ENCODE assay signal across 11 cellular contexts in genomic region chr22:37601540-37602442, GRCh38. TPM values are rescaled to one million over a fixed set of nuclear protein-coding genes. Genes with fewer than 3 reads are reported as not detected.
A peak's percentile ranks its signal among the peaks of the same experiment; 100 is the strongest.
DNase-seq lines count a peak whose midpoint lies in the region; ATAC-seq and TF ChIP-seq lines count a peak whose summit lies in the region.
"Had no signal": no experiment of that assay in that cellular context is flagged by ENCODE, and none has a peak within 500 bp of the region (broad histone marks: within the 10 kb centered on the region; RNA-seq: fewer than 3 reads in every experiment).

No MANE protein-coding gene starts in this region.

- TF ChIP-seq POLR2A in HCT116 (IDR thresholded peaks at IDR 0.05; ENCODE audit: borderline replicate concordance, extremely low read depth, insufficient read depth, insufficient read length): peak; percentile 46

- no peaks in the 10 kb centered on the region for H3K27me3 ChIP-seq in HCT116 (ENCODE audit: insufficient read depth, low read length)
- no peaks in the 10 kb centered on the region for H3K27me3 ChIP-seq in CD4-positive, alpha-beta T cell (ENCODE audit: control insufficient read depth, insufficient read depth, low read length)

- TF ChIP-seq CTCF in HCT116 (IDR thresholded peaks at IDR 0.05 in 2 of 3, conservative IDR thresholded peaks at IDR 0.05 in 1 of 3; ENCODE audit: borderline replicate concordance in 1 of 3, insufficient read depth in 1 of 3, low read depth in 2 of 3, low read length in 2 of 3): no peak
- TF ChIP-seq CTCF in progenitor cell of endocrine pancreas (IDR thresholded peaks at IDR 0.05; ENCODE audit: unreplicated experiment): no peak
- no peak for TF ChIP-seq CTCF in CD4-positive, alpha-beta T cell (IDR thresholded peaks at IDR 0.05)
- TF ChIP-seq CTCF in GM10266 (IDR thresholded peaks at IDR 0.05; ENCODE audit: control insufficient read depth, insufficient read depth, low read depth, missing control alignments): no peak

- H3K27me3 Mint-ChIP-seq in progenitor cell of endocrine pancreas: no peaks in the 10 kb centered on the region
- no peaks in the 10 kb centered on the region for H3K27me3 Mint-ChIP-seq in CD4-positive, alpha-beta T cell
- H3K27me3 Mint-ChIP-seq in effector memory CD8-positive, alpha-beta T cell: peaks cover 0 to 11% of the 10 kb centered on the region in 2 donors

- CTCF ChIA-PET in HCT116 (lab: Charles Lee): interaction anchor here (0.6 to 2.4 kb wide), 5 partner anchors 9 to 148 kb away, joined by 3 to 14 read pairs (median 3); no protein-coding TSS in a partner anchor
- CTCF ChIA-PET in CD4-positive, alpha-beta T cell (lab: Charles Lee): interaction anchor here (1.5 kb wide), 1 partner anchor 9 kb away, joined by 8 read pairs; no protein-coding TSS in a partner anchor

- H3K4me3 ChIP-seq in HCT116 (replicated peaks in 1 of 2; ENCODE audit: low read depth in 1 of 2, low read length in 2 of 2): no peak overlapping the region
- H3K4me3 ChIP-seq: thoracic aorta had no signal

- no peak for TF ChIP-seq RAD21 in HCT116 (IDR thresholded peaks at IDR 0.05; ENCODE audit: low read depth)

- H2AFZ ChIP-seq in HCT116 (ENCODE audit: low read depth, low read length, poor library complexity, severe bottlenecking): no peak overlapping the region

- H3K79me2 ChIP-seq in HCT116 (ENCODE audit: insufficient read depth, low read length): no peaks in the 10 kb centered on the region

- peaks cover 17% of the 10 kb centered on the region for H3K4me1 Mint-ChIP-seq in progenitor cell of endocrine pancreas (ENCODE audit: low read depth)
- H3K4me1 Mint-ChIP-seq in CD4-positive, alpha-beta T cell (ENCODE audit: low read depth): peaks cover 41% of the 10 kb centered on the region
- peaks cover 14 to 19% of the 10 kb centered on the region in 2 donors for H3K4me1 Mint-ChIP-seq in effector memory CD8-positive, alpha-beta T cell (ENCODE audit: low read depth in 2 of 2)

- H3K36me3 Mint-ChIP-seq in progenitor cell of endocrine pancreas (ENCODE audit: insufficient read depth): no peaks in the 10 kb centered on the region
- H3K36me3 Mint-ChIP-seq in CD4-positive, alpha-beta T cell (ENCODE audit: low read depth): no peaks in the 10 kb centered on the region
- H3K36me3 Mint-ChIP-seq in effector memory CD8-positive, alpha-beta T cell (ENCODE audit: insufficient read depth): peaks cover 6% of the 10 kb centered on the region

- H3K9me3 Mint-ChIP-seq in progenitor cell of endocrine pancreas (ENCODE audit: low read depth): no peaks in the 10 kb centered on the region
- no peaks in the 10 kb centered on the region for H3K9me3 Mint-ChIP-seq in CD4-positive, alpha-beta T cell
- H3K9me3 Mint-ChIP-seq in effector memory CD8-positive, alpha-beta T cell: no peaks in the 10 kb centered on the region

- DNase-seq in HCT116 (ENCODE audit: low read depth, low spot score) (peak; percentile 56), NCI-H524 (lab: John Stamatoyannopoulos, UW) (peak; percentile 33 to 49), ecto neural progenitor cell (ENCODE audit: low spot score) (peak; percentile 76), progenitor cell of endocrine pancreas (ENCODE audit: low spot score, unreplicated experiment) (no peak), GM10266 (ENCODE audit: extremely low spot score) (no peak)
- no peak for DNase-seq in CD4-positive, alpha-beta T cell
- DNase-seq in effector memory CD8-positive, alpha-beta T cell: no peak

- no peak overlapping the region for H3K9ac ChIP-seq in HCT116 (ENCODE audit: low read length)

- H3K27ac Mint-ChIP-seq in progenitor cell of endocrine pancreas: peak overlapping the region; percentile 90
- no peak overlapping the region for H3K27ac Mint-ChIP-seq in CD4-positive, alpha-beta T cell
- no peak overlapping the region for H3K27ac Mint-ChIP-seq in effector memory CD8-positive, alpha-beta T cell

- no TSS peak for BruUV-seq in HCT116 (replicated peaks; lab: Mats Ljungman, UMichigan)

- intact Hi-C loops in HCT116 (cut with micrococcal nuclease): no loop called here
- intact Hi-C loops in CD4-positive, alpha-beta T cell (cut with DNase I, micrococcal nuclease): no loop called here

- peaks cover 43 to 54% of the 10 kb centered on the region in 2 experiments for H3K4me1 ChIP-seq in HCT116 (ENCODE audit: control insufficient read depth in 1 of 2, insufficient read depth in 2 of 2, low read length in 2 of 2)

- H4K20me1 ChIP-seq in HCT116 (ENCODE audit: insufficient read depth): no peaks in the 10 kb centered on the region

- H3K9me3 ChIP-seq in HCT116 (ENCODE audit: control insufficient read depth in 1 of 2, insufficient read depth in 1 of 2, low read depth in 1 of 2, low read length in 2 of 2): no peaks in the 10 kb centered on the region
- H3K9me3 ChIP-seq in CD4-positive, alpha-beta T cell (ENCODE audit: control insufficient read depth, low read length): no peaks in the 10 kb centered on the region
- H3K9me3 ChIP-seq: thoracic aorta had no signal

- POLR2A ChIA-PET in HCT116 (lab: Charles Lee): interaction anchor here (0.7 to 2.7 kb wide), 3 partner anchors 10 to 242 kb away, joined by 4 to 16 read pairs (median 6); partner anchors contain the start of gene ANKRD54
- POLR2A ChIA-PET in CD4-positive, alpha-beta T cell (lab: Charles Lee): interaction anchor here (1.2 kb wide), 1 partner anchor 10 kb away, joined by 5 read pairs; no protein-coding TSS in a partner anchor

- no peaks in the 10 kb centered on the region for H3K9me2 ChIP-seq in HCT116 (ENCODE audit: insufficient read depth)

- RAD21 ChIA-PET in HCT116 (lab: Charles Lee; ENCODE audit: low non-redundant PET in 1 of 2, low total read pairs in 2 of 2, uncharacterized antibody in 2 of 2, unreplicated experiment in 2 of 2): interaction anchor here (0.6 to 0.7 kb wide), 3 partner anchors 10 to 266 kb away, joined by 3 to 4 read pairs (median 4); no protein-coding TSS in a partner anchor

- no peaks in the 10 kb centered on the region for H3K36me3 ChIP-seq in HCT116 (ENCODE audit: control insufficient read depth in 1 of 2, insufficient read depth in 2 of 2, low read length in 2 of 2)
- H3K36me3 ChIP-seq: thoracic aorta had no signal

- H3K27ac ChIP-seq in HCT116 (ENCODE audit: low read depth, low read length): no peak overlapping the region; the same call in 1 of the 2 replicates
- no peak overlapping the region for H3K27ac ChIP-seq in CD4-positive, alpha-beta T cell (ENCODE audit: low read depth, low read length)
- H3K27ac ChIP-seq: HL-60, thoracic aorta had no signal

- peak; percentile 88 for ATAC-seq in HCT116
- ATAC-seq in CD4-positive, alpha-beta T cell (ENCODE audit: poor library complexity): no peak
- ATAC-seq in effector memory CD8-positive, alpha-beta T cell (replicated peaks): no peak
- ATAC-seq in GM19035 (IDR thresholded peaks at IDR 0.05; ENCODE audit: unreplicated experiment): no peak

- H3K4me2 ChIP-seq in HCT116 (ENCODE audit: low read length): peak overlapping the region; percentile 15

- H3K4me3 Mint-ChIP-seq in progenitor cell of endocrine pancreas (ENCODE audit: low read depth): peak overlapping the region; percentile 44
- H3K4me3 Mint-ChIP-seq in CD4-positive, alpha-beta T cell: no peak overlapping the region
- no peak overlapping the region for H3K4me3 Mint-ChIP-seq in effector memory CD8-positive, alpha-beta T cell

TF ChIP-seq in HCT116, 20 proteins besides CTCF, POLR2A, EP300 and RAD21:
- TF ChIP-seq POLR2AphosphoS5 (IDR thresholded peaks at IDR 0.05; ENCODE audit: low read depth, low read length) (no peak), SP1 (IDR thresholded peaks at IDR 0.05; ENCODE audit: low read depth) (peak; percentile 29; the same call in 1 of the 2 replicates), REST (IDR thresholded peaks at IDR 0.05; ENCODE audit: low read depth) (no peak)

RNA-seq across cellular contexts. Expression of gene GGA1, which starts 6.8 kb away (rescaled TPM):
- total RNA-seq in HCT116 (2021; ENCODE audit: unreplicated experiment) (89.8 TPM), progenitor cell of endocrine pancreas (121 and 132 TPM in 2 replicates)
- polyA plus RNA-seq in HCT116 (2012): 61.4 and 61.5 TPM in 2 replicates
- 10 to 100 TPM; 57.0 to 60.9 TPM for total RNA-seq in CD4-positive, alpha-beta T cell

RNA-seq across cellular contexts. Expression of gene LGALS2, which starts 21.9 kb away (rescaled TPM):
- total RNA-seq in HCT116 (2021; ENCODE audit: unreplicated experiment) (not detected), progenitor cell of endocrine pancreas (2.7 and 4.3 TPM in 2 replicates)
- 0.61 TPM in 1 of 2 replicates, not detected in the other for polyA plus RNA-seq in HCT116 (2012)
- 1 to 10 TPM; 2.6 to 3.0 TPM for total RNA-seq in CD4-positive, alpha-beta T cell
- total RNA-seq: glomerular endothelial cell, thoracic aorta had no signal

RNA-seq across cellular contexts. Expression of gene SH3BP1, which starts 37.7 kb away (rescaled TPM):
- total RNA-seq in HCT116 (2021; ENCODE audit: unreplicated experiment) (48.4 TPM), progenitor cell of endocrine pancreas (25.4 and 27.4 TPM in 2 replicates)
- polyA plus RNA-seq in HCT116 (2012): 72.9 and 82.7 TPM in 2 replicates
- 10 to 100 TPM; 46.9 to 49.0 TPM for total RNA-seq in CD4-positive, alpha-beta T cell

RNA-seq across cellular contexts. Expression of gene CDC42EP1, which starts 41.5 kb away (rescaled TPM):
- total RNA-seq in HCT116 (2021; ENCODE audit: unreplicated experiment) (160 TPM), progenitor cell of endocrine pancreas (52.6 TPM in 2 replicates)
- polyA plus RNA-seq in HCT116 (2012): 184 and 199 TPM in 2 replicates
- not detected for total RNA-seq in CD4-positive, alpha-beta T cell

RNA-seq across cellular contexts. Expression of gene PDXP, which starts 56.7 kb away (rescaled TPM):
- total RNA-seq in HCT116 (2021; ENCODE audit: unreplicated experiment): 42.7 TPM
- polyA plus RNA-seq in HCT116 (2012): 43.9 and 52.6 TPM in 2 replicates
- 16.8 and 17.7 TPM in 2 replicates for total RNA-seq in progenitor cell of endocrine pancreas
- 1 to 10 TPM; 1.5 TPM for total RNA-seq in CD4-positive, alpha-beta T cell

Comparison
In these comparisons a context has a peak if more than half of its experiments do, and no peak if none do; other contexts are left out.
1. DNase-seq: peak in HCT116 (single experiment), NCI-H524 (2 of 2) and ecto neural progenitor cell (single experiment); none in progenitor cell of endocrine pancreas (single experiment), CD4-positive, alpha-beta T cell (0 of 10), effector memory CD8-positive, alpha-beta T cell (0 of 3) and GM10266 (single experiment).